9 cellular contexts compared by ENCODE assay signal in the genomic region with DNA sequence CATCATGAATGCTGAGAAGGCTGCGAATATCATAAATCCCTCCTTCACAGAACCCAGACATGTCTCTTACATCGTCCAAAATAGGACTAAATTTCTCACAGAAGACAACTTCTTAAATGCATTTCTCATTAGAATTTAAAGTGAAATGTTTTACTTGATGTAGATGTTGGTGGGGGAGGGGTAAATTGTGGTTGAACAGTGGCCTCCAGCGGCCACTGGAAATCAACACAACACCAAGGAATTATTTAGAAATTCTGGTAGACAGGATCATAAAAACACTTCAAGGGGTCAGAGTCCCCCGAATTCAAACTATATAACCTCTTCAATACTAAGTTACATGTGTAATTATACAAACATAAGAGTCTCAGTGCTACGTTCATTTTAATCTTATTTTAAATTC.
DNase-seq lines count a peak whose midpoint lies in the region; TF ChIP-seq lines count a peak whose summit lies in the region.
"Had no signal": no experiment of that assay in that cellular context is flagged by ENCODE, and none has a peak within 500 bp of the region (broad histone marks: within the 10 kb centered on the region; RNA-seq: fewer than 3 reads in every experiment).

No MANE protein-coding gene starts in this region.

- no peaks in the 10 kb centered on the region for H3K9me3 Mint-ChIP-seq in HFFc6
- no peaks in the 10 kb centered on the region for H3K9me3 Mint-ChIP-seq in nephron progenitor cell
- no peaks in the 10 kb centered on the region for H3K9me3 Mint-ChIP-seq in activated CD4-positive, alpha-beta memory T cell treated with anti-CD3 and anti-CD28 coated beads, Interleukin-2, amount 10 ng/mL, durations not matched to agents 7 days and 5 days
- H3K9me3 Mint-ChIP-seq: CD4-positive, alpha-beta memory T cell had no signal

- POLR2A ChIA-PET in activated CD4-positive, alpha-beta memory T cell treated with anti-CD3 and anti-CD28 coated beads, Interleukin-2, amount 10 ng/mL, durations not matched to agents 7 days and 5 days (lab: Charles Lee) = no interaction called here

- no peak overlapping the region for H3K27ac Mint-ChIP-seq in HFFc6
- H3K27ac Mint-ChIP-seq in nephron progenitor cell = no peak overlapping the region
- H3K27ac Mint-ChIP-seq in activated CD4-positive, alpha-beta memory T cell treated with anti-CD3 and anti-CD28 coated beads, Interleukin-2, amount 10 ng/mL, durations not matched to agents 7 days and 5 days = no peak overlapping the region
- H3K27ac Mint-ChIP-seq: CD4-positive, alpha-beta memory T cell had no signal

- TF ChIP-seq CTCF in HFFc6 (IDR thresholded peaks at IDR 0.05) (peak; percentile 78), colonic mucosa (IDR thresholded peaks at IDR 0.05) (peak; percentile 25), nephron progenitor cell (IDR thresholded peaks at IDR 0.05) (peak; percentile 57)

- H3K4me3 ChIP-seq in colonic mucosa = no peak overlapping the region
- H3K4me3 ChIP-seq in effector memory CD4-positive, alpha-beta T cell (ENCODE audit: insufficient read depth, low read depth, low read length, poor library complexity, severe bottlenecking) = no peak overlapping the region

- H3K27me3 ChIP-seq in colonic mucosa = no peaks in the 10 kb centered on the region
- H3K27me3 ChIP-seq in effector memory CD4-positive, alpha-beta T cell (replicated peaks; ENCODE audit: control insufficient read depth, insufficient read depth, low read length, poor library complexity, severe bottlenecking) = no peaks in the 10 kb centered on the region

- H3K9ac ChIP-seq in colonic mucosa (ENCODE audit: low read depth in 2 of 2, low read length in 2 of 2) = no peak overlapping the region

- H3K4me1 Mint-ChIP-seq in HFFc6 (ENCODE audit: low read depth) = peaks cover 6% of the 10 kb centered on the region; the same call in 1 of the 2 replicates
- H3K4me1 Mint-ChIP-seq in nephron progenitor cell = peaks cover 11% of the 10 kb centered on the region
- H3K4me1 Mint-ChIP-seq in activated CD4-positive, alpha-beta memory T cell treated with anti-CD3 and anti-CD28 coated beads, Interleukin-2, amount 10 ng/mL, durations not matched to agents 7 days and 5 days = no peaks in the 10 kb centered on the region
- H3K4me1 Mint-ChIP-seq: CD4-positive, alpha-beta memory T cell had no signal

- H3K4me1 ChIP-seq in colonic mucosa = no peaks in the 10 kb centered on the region
- no peaks in the 10 kb centered on the region for H3K4me1 ChIP-seq in effector memory CD4-positive, alpha-beta T cell (ENCODE audit: control insufficient read depth, insufficient read depth, low read length, poor library complexity, severe bottlenecking)

- H3K27ac ChIP-seq in colonic mucosa = no peak overlapping the region
- no peak overlapping the region for H3K27ac ChIP-seq in effector memory CD4-positive, alpha-beta T cell (ENCODE audit: insufficient read depth, low read length, poor library complexity, severe bottlenecking)

- no peaks in the 10 kb centered on the region for H3K36me3 ChIP-seq in colonic mucosa
- H3K36me3 ChIP-seq in effector memory CD4-positive, alpha-beta T cell (ENCODE audit: control insufficient read depth, insufficient read depth, low read length) = no peaks in the 10 kb centered on the region

- H3K36me3 Mint-ChIP-seq in HFFc6 (ENCODE audit: low read depth) (no peaks in the 10 kb centered on the region), nephron progenitor cell (ENCODE audit: low read depth) (no peaks in the 10 kb centered on the region)
- no peaks in the 10 kb centered on the region for H3K36me3 Mint-ChIP-seq in activated CD4-positive, alpha-beta memory T cell treated with anti-CD3 and anti-CD28 coated beads, Interleukin-2, amount 10 ng/mL, durations not matched to agents 7 days and 5 days (ENCODE audit: low read depth)
- H3K36me3 Mint-ChIP-seq: CD4-positive, alpha-beta memory T cell had no signal

- intact Hi-C loops in colonic mucosa (cut with DNase I) = no loop called here

- H3K9me3 ChIP-seq in colonic mucosa = no peaks in the 10 kb centered on the region
- H3K9me3 ChIP-seq in effector memory CD4-positive, alpha-beta T cell (ENCODE audit: control insufficient read depth, low read length) = no peaks in the 10 kb centered on the region

- peak; percentile 27 for DNase-seq in NCI-H146 (lab: John Stamatoyannopoulos, UW)
- no peak for DNase-seq in NCI-H146 treated with DMSO at 0.1 percent for 48 hours (lab: John Stamatoyannopoulos, UW; ENCODE audit: unreplicated experiment)
- DNase-seq in HFFc6 = peak; percentile 34
- DNase-seq in NCI-H510A (lab: John Stamatoyannopoulos, UW) = peak; percentile 35
- peak; percentile 19 for DNase-seq in colonic mucosa
- DNase-seq in nephron progenitor cell = peak; percentile 23
- no peak for DNase-seq in activated CD4-positive, alpha-beta memory T cell treated with anti-CD3 and anti-CD28 coated beads, Interleukin-2, amount 10 ng/mL, durations not matched to agents 7 days and 5 days
- DNase-seq in effector memory CD4-positive, alpha-beta T cell = no peak

- H3K4me3 Mint-ChIP-seq in HFFc6 (no peak overlapping the region), nephron progenitor cell (no peak overlapping the region)
- H3K4me3 Mint-ChIP-seq in activated CD4-positive, alpha-beta memory T cell treated with anti-CD3 and anti-CD28 coated beads, Interleukin-2, amount 10 ng/mL, durations not matched to agents 7 days and 5 days = no peak overlapping the region
- H3K4me3 Mint-ChIP-seq: CD4-positive, alpha-beta memory T cell had no signal

- CTCF ChIA-PET in activated CD4-positive, alpha-beta memory T cell treated with anti-CD3 and anti-CD28 coated beads, Interleukin-2, amount 10 ng/mL, durations not matched to agents 7 days and 5 days (lab: Charles Lee) = no interaction called here

- peaks cover 3% of the 10 kb centered on the region; the same call in 1 of the 2 replicates for H3K27me3 Mint-ChIP-seq in HFFc6 (ENCODE audit: insufficient read depth)
- H3K27me3 Mint-ChIP-seq in nephron progenitor cell (ENCODE audit: low read depth, poor library complexity) = no peaks in the 10 kb centered on the region
- H3K27me3 Mint-ChIP-seq in activated CD4-positive, alpha-beta memory T cell treated with anti-CD3 and anti-CD28 coated beads, Interleukin-2, amount 10 ng/mL, durations not matched to agents 7 days and 5 days = peaks cover 4% of the 10 kb centered on the region

Comparison
In these comparisons a context has a peak if more than half of its experiments do, and no peak if none do; other contexts are left out.
1. DNase-seq: peak in NCI-H146 (single experiment), HFFc6 (single experiment), NCI-H510A (single experiment), colonic mucosa (single experiment) and nephron progenitor cell (single experiment); none in NCI-H146 treated with DMSO at 0.1 percent for 48 hours (single experiment), activated CD4-positive, alpha-beta memory T cell treated with anti-CD3 and anti-CD28 coated beads, Interleukin-2, amount 10 ng/mL, durations not matched to agents 7 days and 5 days (single experiment) and effector memory CD4-positive, alpha-beta T cell (0 of 3).
2. CTCF ChIP-seq: peak in every context shown above with its lines; median percentile 78 in HFFc6; 57 in nephron progenitor cell; 25 in colonic mucosa.